ENCODE assay signal across 10 cellular contexts in the genomic region with DNA sequence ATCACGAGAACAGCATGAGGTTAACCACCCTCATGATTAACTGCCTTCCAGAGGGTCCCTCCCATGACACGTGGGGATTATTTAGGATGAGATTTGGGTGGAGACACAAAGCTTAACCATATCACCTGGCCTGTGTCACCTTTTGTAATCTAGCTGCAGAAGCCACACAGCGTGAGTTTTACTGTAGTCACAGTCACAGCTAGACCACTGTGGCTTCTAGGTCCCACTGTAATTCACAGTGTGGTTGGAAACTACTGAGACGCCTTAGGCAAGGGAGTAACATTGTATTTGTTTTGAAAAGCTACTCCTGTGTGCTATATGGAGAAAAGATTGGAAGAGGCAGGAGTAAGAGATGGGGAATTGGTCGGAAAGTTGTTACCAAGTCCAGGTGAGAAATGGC. TPM values are rescaled to one million over a fixed set of nuclear protein-coding genes. Genes with fewer than 3 reads are reported as not detected.
"Had no signal": no experiment of that assay in that cellular context is flagged by ENCODE, and none has a peak within 500 bp of the region (broad histone marks: within the 10 kb centered on the region; RNA-seq: fewer than 3 reads in every experiment).

No MANE protein-coding gene starts in this region.

- H3K4me3 ChIP-seq: GM23248, HAP-1 had no signal

- H3K27ac Mint-ChIP-seq: HFFc6 had no signal

- H3K27ac ChIP-seq: GM23248 had no signal

- DNase-seq: GM23248, GOT3, H7, HFFc6, IMR-90 had no signal

- ATAC-seq: HCT116 had no signal

- H2AFZ ChIP-seq: GM23248 had no signal

- H3K9ac ChIP-seq: GM23248 had no signal

- H3K9me3 ChIP-seq: HAP-1 had no signal

- H3K36me3 ChIP-seq: HAP-1 had no signal

- H3K4me1 ChIP-seq: HAP-1 had no signal

- FAIRE-seq: HTR-8/SVneo had no signal

- H3K4me3 Mint-ChIP-seq: HFFc6 had no signal

- H3K9me3 Mint-ChIP-seq: HFFc6 had no signal

RNA-seq across cellular contexts. Expression of a gene that starts 46.3 kb away (rescaled TPM):
- total RNA-seq: GM23248, H4, HFFc6, HT-29, IMR-90 had no signal
- polyA plus RNA-seq: GM23248, IMR-90 had no signal
